ENCODE assay signal across 26 cellular contexts in the genomic region with DNA sequence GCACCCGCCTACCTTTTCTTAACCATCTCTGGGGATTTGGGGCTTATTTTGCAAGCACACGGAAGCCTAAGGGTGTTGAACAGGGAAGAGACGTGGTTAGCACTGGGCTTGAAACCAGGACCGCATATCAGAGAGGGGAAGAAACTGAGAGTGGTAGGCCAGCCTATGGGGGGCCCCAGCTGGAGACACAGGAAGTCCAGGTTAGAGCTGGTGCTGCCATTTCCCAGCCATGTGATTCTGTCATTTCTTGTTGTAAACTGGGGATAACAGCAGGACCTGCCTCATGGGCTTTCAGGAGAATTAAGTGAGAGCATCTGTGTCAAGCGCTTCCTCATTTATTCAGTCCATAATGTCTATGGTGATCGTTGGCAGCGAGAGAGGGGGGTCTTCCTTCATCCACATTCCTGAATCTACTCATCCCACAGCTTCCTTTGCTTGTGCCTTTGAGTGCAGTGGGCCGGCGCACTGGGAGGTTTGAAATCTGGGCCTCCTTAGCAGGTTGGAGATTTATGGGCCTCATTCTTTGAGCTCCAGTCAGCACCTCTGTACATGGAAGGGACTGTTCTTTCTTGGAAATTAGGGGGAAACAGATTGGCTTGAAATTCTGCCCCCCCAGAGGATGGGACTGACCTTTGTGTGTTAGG. TPM values are rescaled to one million over a fixed set of nuclear protein-coding genes. Genes with fewer than 3 reads are reported as not detected.
DNase-seq lines count a peak whose midpoint lies in the region; ATAC-seq and TF ChIP-seq lines count a peak whose summit lies in the region.
"Had no signal": no experiment of that assay in that cellular context is flagged by ENCODE, and none has a peak within 500 bp of the region (broad histone marks: within the 10 kb centered on the region; RNA-seq: fewer than 3 reads in every experiment).

No MANE protein-coding gene starts in this region.

- DNase-seq in GM12865 (ENCODE audit: low read depth) (peak; percentile 37), esophagus squamous epithelium (lab: John Stamatoyannopoulos, UW) (no peak)
- DNase-seq in stimulated activated CD4-positive, alpha-beta T cell treated with anti-CD3 and anti-CD28 coated beads, Interleukin-1b, Interleukin-23, amount 100 ng/mL, for 48 hours = no peak
- no peak for DNase-seq in activated CD4-positive, alpha-beta T cell treated with anti-CD3 and anti-CD28 coated beads for 1 hour
- DNase-seq in effector CD4-positive, alpha-beta T cell = no peak
- DNase-seq: activated CD4-positive, alpha-beta memory T cell treated with anti-CD3 and anti-CD28 coated beads, Interleukin-2, amount 10 ng/mL, durations not matched to agents 7 days and 5 days; cortex of kidney; gastrocnemius medialis; hippocampal formation; immature natural killer cell; left colon; NCI-H1694; ovary; retina; RPMI8226; stimulated activated CD4-positive, alpha-beta T cell treated with anti-CD3 and anti-CD28 coated beads, Interleukin-12 subunit alpha, Interleukin-12 subunit beta, amount 100 ng/mL, for 4 hours; stimulated activated CD4-positive, alpha-beta T cell treated with anti-CD3 and anti-CD28 coated beads, Interleukin-4, amount 100 ng/mL, for 4 hours; testis had no signal

- H3K27ac ChIP-seq in esophagus squamous epithelium = peak overlapping the region in 3 of 4 donors; percentile 19 to 70 (median 56)
- peak overlapping the region; percentile 11 for H3K27ac ChIP-seq in stomach smooth muscle (ENCODE audit: low read length)
- H3K27ac ChIP-seq: gastrocnemius medialis, HL-60, ovary, testis had no signal

- H3K9me3 ChIP-seq in esophagus squamous epithelium (no peaks in the 10 kb centered on the region), stomach smooth muscle (ENCODE audit: control insufficient read depth in 2 of 2, low read length in 2 of 2) (no peaks in the 10 kb centered on the region)
- H3K9me3 ChIP-seq: gastrocnemius medialis, ovary, testis had no signal

- H3K36me3 ChIP-seq in esophagus squamous epithelium = no peaks in the 10 kb centered on the region
- H3K36me3 ChIP-seq in stomach smooth muscle (ENCODE audit: control insufficient read depth in 2 of 2, insufficient read depth in 2 of 2, low read length in 2 of 2) = peaks cover 0 to 9% of the 10 kb centered on the region in 2 donors
- H3K36me3 ChIP-seq: gastrocnemius medialis, ovary had no signal

- H3K27me3 ChIP-seq in esophagus squamous epithelium (no peaks in the 10 kb centered on the region), stomach smooth muscle (ENCODE audit: control insufficient read depth in 1 of 2, insufficient read depth in 2 of 2, low read length in 2 of 2) (no peaks in the 10 kb centered on the region)
- H3K27me3 ChIP-seq: gastrocnemius medialis, ovary, testis had no signal

- no peak overlapping the region for H3K9ac ChIP-seq in stomach smooth muscle (ENCODE audit: low read length in 2 of 2)

- peak; percentile 93 for ATAC-seq in HG03103 (IDR thresholded peaks at IDR 0.05; ENCODE audit: low read depth, unreplicated experiment)
- ATAC-seq: activated T-helper 17 cell treated with anti-CD3 and anti-CD28 coated beads, Interleukin-2, amount 50 U/mL, for 72 hours; gastrocnemius medialis; HCT116; left colon; naive thymus-derived CD4-positive, alpha-beta T cell; stimulated activated memory B cell treated with anti-CD40 and anti-IgM and Interleukin-4, amounts not matched to agents 10 μg/mL and 1 μg/mL and 100 μg/mL, for 72 hours had no signal

- 68 to 89% methylated on average over 8 of the region's 9 CpGs for WGBS in esophagus squamous epithelium, 2 donors

- intact Hi-C loops in esophagus squamous epithelium (cut with DNase I) = no loop called here

- no peak for TF ChIP-seq POLR2A in esophagus squamous epithelium (IDR thresholded peaks at IDR 0.05)

- H3K4me1 ChIP-seq in esophagus squamous epithelium (peaks cover 0 to 32% (median 0%) of the 10 kb centered on the region in 3 donors), stomach smooth muscle (ENCODE audit: control insufficient read depth, insufficient read depth, low read length) (peaks cover 31% of the 10 kb centered on the region)
- H3K4me1 ChIP-seq: gastrocnemius medialis, testis had no signal

- H3K4me3 ChIP-seq in GM12865 (ENCODE audit: low read depth, low read length) (no peak overlapping the region), esophagus squamous epithelium (no peak overlapping the region), stomach smooth muscle (ENCODE audit: low read length in 2 of 2) (no peak overlapping the region)
- H3K4me3 ChIP-seq: gastrocnemius medialis, ovary, testis had no signal

- TF ChIP-seq CTCF in GM12865 (IDR thresholded peaks at IDR 0.05; ENCODE audit: insufficient read depth, low read depth, low read length, missing control alignments) = no peak
- TF ChIP-seq CTCF in esophagus squamous epithelium (IDR thresholded peaks at IDR 0.05) = no peak

RNA-seq across cellular contexts. Expression of gene NKD1, which starts 20.1 kb away (rescaled TPM):
- total RNA-seq in esophagus squamous epithelium = 10 to 100 TPM in 1 of 4 donors, 1 to 10 TPM in 3; 1.1 to 10.5 (median 3.1) TPM
- total RNA-seq: G401 had no signal
